Comparison of ENCODE assay signal across 21 cellular contexts in genomic region chr1:38549191-38549590, GRCh38.
"Had no signal": no experiment of that assay in that cellular context is flagged by ENCODE, and none has a peak within 500 bp of the region (broad histone marks: within the 10 kb centered on the region; RNA-seq: fewer than 3 reads in every experiment).

No MANE protein-coding gene starts in this region.

- H3K9me3 Mint-ChIP-seq: immature natural killer cell; naive B cell; nephron; stimulated activated effector memory CD8-positive, alpha-beta T cell treated with anti-CD3 and anti-CD28 coated beads, Interleukin-12 subunit alpha, Interleukin-12 subunit beta, amount 100 ng/mL, for 72 hours; stimulated activated naive CD8-positive, alpha-beta T cell treated with anti-CD3 and anti-CD28 coated beads, Interleukin-15, Interleukin-2, amounts not matched to agents 100 ng/mL and 50 ng/mL, for 24 hours had no signal

- DNase-seq: effector CD8-positive, alpha-beta T cell; gastrocnemius medialis; glutamatergic neuron; immature natural killer cell; left cardiac atrium; left ventricle myocardium inferior; lower lobe of right lung; mesenchymal stem cell; naive B cell; occipital lobe; pancreas; retina; right lobe of liver; stimulated activated CD4-positive, alpha-beta T cell treated with anti-CD3 and anti-CD28 coated beads, Interleukin-4, amount 100 ng/mL, for 1 hour; stimulated activated CD8-positive, alpha-beta memory T cell treated with anti-CD3 and anti-CD28 coated beads, Interleukin-4, amount 100 ng/mL, for 48 hours; trophoblast cell had no signal

- H3K4me3 Mint-ChIP-seq: immature natural killer cell; naive B cell; nephron; stimulated activated effector memory CD8-positive, alpha-beta T cell treated with anti-CD3 and anti-CD28 coated beads, Interleukin-12 subunit alpha, Interleukin-12 subunit beta, amount 100 ng/mL, for 72 hours; stimulated activated naive CD8-positive, alpha-beta T cell treated with anti-CD3 and anti-CD28 coated beads, Interleukin-15, Interleukin-2, amounts not matched to agents 100 ng/mL and 50 ng/mL, for 24 hours had no signal

- H3K27me3 ChIP-seq: pancreas, right lobe of liver had no signal

- ATAC-seq: gastrocnemius medialis; left cardiac atrium; lower lobe of right lung; pancreas; right lobe of liver; stimulated activated effector memory CD8-positive, alpha-beta T cell treated with anti-CD3 and anti-CD28 coated beads, Interleukin-12 subunit alpha, Interleukin-12 subunit beta, amount 100 ng/mL, for 72 hours had no signal

- H3K4me1 Mint-ChIP-seq: immature natural killer cell; naive B cell; stimulated activated effector memory CD8-positive, alpha-beta T cell treated with anti-CD3 and anti-CD28 coated beads, Interleukin-12 subunit alpha, Interleukin-12 subunit beta, amount 100 ng/mL, for 72 hours had no signal

- H3K27ac Mint-ChIP-seq: immature natural killer cell; naive B cell; nephron; stimulated activated effector memory CD8-positive, alpha-beta T cell treated with anti-CD3 and anti-CD28 coated beads, Interleukin-12 subunit alpha, Interleukin-12 subunit beta, amount 100 ng/mL, for 72 hours; stimulated activated naive CD8-positive, alpha-beta T cell treated with anti-CD3 and anti-CD28 coated beads, Interleukin-15, Interleukin-2, amounts not matched to agents 100 ng/mL and 50 ng/mL, for 24 hours had no signal

- H3K27ac ChIP-seq: coronary artery, gastrocnemius medialis, left ventricle myocardium inferior, lower lobe of right lung, pancreas, prostate gland, right lobe of liver had no signal

- H3K36me3 Mint-ChIP-seq: immature natural killer cell; stimulated activated effector memory CD8-positive, alpha-beta T cell treated with anti-CD3 and anti-CD28 coated beads, Interleukin-12 subunit alpha, Interleukin-12 subunit beta, amount 100 ng/mL, for 72 hours had no signal
